19 cellular contexts compared by ENCODE assay signal in the genomic region with DNA sequence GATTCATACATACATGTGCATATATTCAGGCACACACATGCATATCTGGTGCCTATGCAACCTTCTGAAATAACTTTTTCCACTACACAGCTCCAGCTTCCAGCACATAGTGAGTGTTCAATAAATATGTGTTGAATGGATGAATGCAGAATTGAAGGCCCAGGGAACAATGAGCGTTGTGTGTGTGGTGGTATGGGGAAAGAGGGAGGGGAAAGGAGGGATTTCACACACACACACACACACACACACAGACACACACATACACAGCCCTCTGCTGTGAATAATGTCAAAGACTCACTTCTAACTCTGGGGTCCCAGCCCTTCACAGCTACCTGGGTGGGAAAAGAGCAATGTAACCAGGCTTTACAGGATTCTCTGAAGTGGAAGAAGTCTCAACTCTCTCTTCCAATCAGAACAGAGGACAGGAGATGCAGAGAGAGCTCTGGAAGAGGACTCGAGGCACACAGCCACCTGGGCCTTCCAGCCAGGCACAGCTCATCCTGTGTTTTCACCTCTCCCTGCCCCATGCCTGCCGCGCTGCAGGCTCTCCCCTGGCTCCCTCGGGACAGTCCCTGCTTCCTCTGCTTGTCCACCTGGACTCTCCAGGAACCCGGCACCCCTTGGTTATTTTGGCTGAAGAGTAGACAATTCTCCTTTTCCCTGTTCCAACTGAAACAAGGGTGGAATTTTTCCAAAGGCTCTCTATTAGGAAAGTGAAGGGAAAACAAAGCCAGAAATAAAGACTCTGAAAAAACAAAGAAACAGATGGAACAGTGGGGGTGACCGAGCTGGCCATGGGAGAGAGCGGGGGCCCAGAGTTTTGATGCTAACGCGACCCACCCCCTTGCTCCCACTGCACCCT. TPM values are rescaled to one million over a fixed set of nuclear protein-coding genes. Genes with fewer than 3 reads are reported as not detected.
A peak's percentile ranks its signal among the peaks of the same experiment; 100 is the strongest.
DNase-seq lines count a peak whose midpoint lies in the region; ATAC-seq and TF ChIP-seq lines count a peak whose summit lies in the region.
"Had no signal": no experiment of that assay in that cellular context is flagged by ENCODE, and none has a peak within 500 bp of the region (broad histone marks: within the 10 kb centered on the region; RNA-seq: fewer than 3 reads in every experiment).

No MANE protein-coding gene starts in this region.

- H3K4me1 Mint-ChIP-seq in naive thymus-derived CD8-positive, alpha-beta T cell, result peaks cover 24 to 50% (median 49%) of the 10 kb centered on the region in 4 donors

- no peak overlapping the region for H3K9ac ChIP-seq in MM.1S (ENCODE audit: low read length)

- peak overlapping the region; percentile 93 for H3K27ac ChIP-seq in cingulate gyrus (ENCODE audit: low read depth, low read length)
- peak overlapping the region; percentile 45 to 46 for H3K27ac ChIP-seq in thoracic aorta
- H3K27ac ChIP-seq in MM.1S (ENCODE audit: low read length), result no peak overlapping the region

- H3K36me3 ChIP-seq in thoracic aorta, result no peaks in the 10 kb centered on the region
- H3K36me3 ChIP-seq in MM.1S (replicated peaks; ENCODE audit: insufficient read depth, low read length), result no peaks in the 10 kb centered on the region

- H3K27me3 Mint-ChIP-seq in naive thymus-derived CD8-positive, alpha-beta T cell, result peaks cover 0 to 1% (median 0%) of the 10 kb centered on the region in 5 donors

- H3K36me3 Mint-ChIP-seq in naive thymus-derived CD8-positive, alpha-beta T cell, result no peaks in the 10 kb centered on the region

- no peaks in the 10 kb centered on the region for H3K9me3 ChIP-seq in thoracic aorta
- no peaks in the 10 kb centered on the region for H3K9me3 ChIP-seq in MM.1S (replicated peaks; ENCODE audit: insufficient read depth, low read length)

- peaks cover 17 to 52% of the 10 kb centered on the region in 2 donors for H3K4me1 ChIP-seq in thoracic aorta (ENCODE audit: control insufficient read depth in 1 of 2, low read depth in 2 of 2)
- H3K4me1 ChIP-seq in MM.1S (ENCODE audit: low read length), result peaks cover 20% of the 10 kb centered on the region

- no peak overlapping the region for H2AFZ ChIP-seq in MM.1S (ENCODE audit: low read length)

- peak overlapping the region in 1 of 10 donors; percentile 62 for H3K4me3 Mint-ChIP-seq in naive thymus-derived CD8-positive, alpha-beta T cell
- H3K4me3 Mint-ChIP-seq: T-helper 1 cell treated with Interleukin-12 subunit alpha and Interleukin-12 subunit beta and Interleukin-4 antibody, amounts not matched to agents 30 μg/mL and 1 μg/mL, for 36 hours had no signal

- H3K4me2 ChIP-seq in MM.1S (ENCODE audit: low read depth, low read length), result no peak overlapping the region

- H3K27me3 ChIP-seq in thoracic aorta (replicated peaks; ENCODE audit: insufficient read depth) (no peaks in the 10 kb centered on the region), MM.1S (replicated peaks; ENCODE audit: insufficient read depth, low read length) (no peaks in the 10 kb centered on the region)

- peaks cover 7% of the 10 kb centered on the region; the same call in 1 of the 2 replicates for H3F3A ChIP-seq in MM.1S (ENCODE audit: insufficient read depth, low read length)

- TF ChIP-seq CTCF in thoracic aorta (IDR thresholded peaks at IDR 0.05) (no peak), MM.1S (IDR thresholded peaks at IDR 0.05; ENCODE audit: low read length) (no peak)

- H3K9me3 Mint-ChIP-seq in naive thymus-derived CD8-positive, alpha-beta T cell, result no peaks in the 10 kb centered on the region
- H3K9me3 Mint-ChIP-seq: T-helper 1 cell treated with Interleukin-12 subunit alpha and Interleukin-12 subunit beta and Interleukin-4 antibody, amounts not matched to agents 30 μg/mL and 1 μg/mL, for 36 hours had no signal

- H3K27ac Mint-ChIP-seq in naive thymus-derived CD8-positive, alpha-beta T cell, result peak overlapping the region in 7 of 10 donors; percentile 2 to 100 (median 80)
- H3K27ac Mint-ChIP-seq: T-helper 1 cell treated with Interleukin-12 subunit alpha and Interleukin-12 subunit beta and Interleukin-4 antibody, amounts not matched to agents 30 μg/mL and 1 μg/mL, for 36 hours had no signal

- no peaks in the 10 kb centered on the region for H3K9me2 ChIP-seq in MM.1S (replicated peaks; ENCODE audit: insufficient read depth, low read length)

- no peak for ATAC-seq in naive thymus-derived CD8-positive, alpha-beta T cell
- ATAC-seq in thoracic aorta (ENCODE audit: insufficient number of reproducible peaks, low FRiP score, low read depth) (no peak), GM18517 (IDR thresholded peaks at IDR 0.05; ENCODE audit: unreplicated experiment) (no peak), GM21381 (IDR thresholded peaks at IDR 0.05; ENCODE audit: unreplicated experiment) (no peak)
- ATAC-seq: esophagus mucosa, Right ventricle myocardium inferior had no signal

- H3K4me3 ChIP-seq in thoracic aorta (no peak overlapping the region), MM.1S (ENCODE audit: low read length) (no peak overlapping the region)

- H3K79me2 ChIP-seq in MM.1S (ENCODE audit: low read length), result no peaks in the 10 kb centered on the region

- no peaks in the 10 kb centered on the region for H4K20me1 ChIP-seq in MM.1S (ENCODE audit: insufficient read depth, low read length)

- POLR2A ChIA-PET in naive thymus-derived CD8-positive, alpha-beta T cell (lab: Charles Lee), result interaction anchor here (0.7 to 1.5 kb wide), 2 partner anchors 9 to 19 kb away, joined by 3 to 4 read pairs; no protein-coding TSS in a partner anchor

- peak; percentile 10 for DNase-seq in NCI-H2227 treated with DMSO at 0.1 percent for 48 hours (lab: John Stamatoyannopoulos, UW)
- DNase-seq in NCI-H2227 (lab: John Stamatoyannopoulos, UW; ENCODE audit: unreplicated experiment), result no peak
- no peak for DNase-seq in naive thymus-derived CD8-positive, alpha-beta T cell
- no peak for DNase-seq in thoracic aorta (ENCODE audit: low spot score)
- no peak for DNase-seq in MM.1S
- DNase-seq: activated CD4-positive, CD25-positive, alpha-beta regulatory T cell; activated gamma-delta T cell treated with Interleukin-2 at 50 U/mL for 16 hours; aorta; NCI-H2029 treated with DMSO at 0.1 percent for 48 hours; stimulated activated CD4-positive, alpha-beta T cell treated with anti-CD3 and anti-CD28 coated beads, Interleukin-2, amount 100 ng/mL, for 24 hours; trophoblast cell had no signal

RNA-seq across cellular contexts. Expression of a gene that starts 5.5 kb away (rescaled TPM):
- total RNA-seq in naive thymus-derived CD8-positive, alpha-beta T cell, result 10 to 100 TPM; 67.9 to 71.5 TPM
- 10 to 100 TPM; 40.2 to 74.5 (median 56.9) TPM for polyA plus RNA-seq in naive thymus-derived CD8-positive, alpha-beta T cell
- 10 to 100 TPM; 29.6 to 40.8 TPM for total RNA-seq in thoracic aorta

RNA-seq across cellular contexts. Expression of a gene that starts 11.7 kb away (rescaled TPM):
- total RNA-seq in naive thymus-derived CD8-positive, alpha-beta T cell, result not detected
- polyA plus RNA-seq in naive thymus-derived CD8-positive, alpha-beta T cell, result not detected
- 100 to 1,000 TPM in 1 of 2 donors, 10 to 100 TPM in 1; 86.0 to 146 TPM for total RNA-seq in thoracic aorta
- total RNA-seq: dermis microvascular lymphatic vessel endothelial cell had no signal

RNA-seq across cellular contexts. Expression of a gene that starts 22.6 kb away (rescaled TPM):
- not detected for total RNA-seq in naive thymus-derived CD8-positive, alpha-beta T cell
- polyA plus RNA-seq in naive thymus-derived CD8-positive, alpha-beta T cell, result under 1 TPM; 0.03 to 0.20 (median 0.10) TPM
- under 1 TPM in 1 of 2 donors, not detected in 1; 0.95 TPM for total RNA-seq in thoracic aorta
- total RNA-seq: aorta, dermis microvascular lymphatic vessel endothelial cell, esophagus mucosa, renal cortical epithelial cell, Right ventricle myocardium inferior had no signal
- polyA plus RNA-seq: aorta had no signal

RNA-seq across cellular contexts. Expression of a gene that starts 33.9 kb away (rescaled TPM):
- total RNA-seq in naive thymus-derived CD8-positive, alpha-beta T cell, result not detected
- polyA plus RNA-seq in naive thymus-derived CD8-positive, alpha-beta T cell, result under 1 TPM in 1 of 3 donors, not detected in 2; 0.29 TPM
- not detected for total RNA-seq in thoracic aorta
- total RNA-seq: dermis microvascular lymphatic vessel endothelial cell, esophagus mucosa, Right ventricle myocardium inferior had no signal

RNA-seq across cellular contexts. Expression of a gene that starts 47.5 kb away (rescaled TPM):
- not detected for total RNA-seq in naive thymus-derived CD8-positive, alpha-beta T cell
- not detected for polyA plus RNA-seq in naive thymus-derived CD8-positive, alpha-beta T cell
- total RNA-seq in thoracic aorta, result 1 to 10 TPM in 1 of 2 donors, under 1 TPM in 1; 0.68 to 1.1 TPM
- total RNA-seq: dermis microvascular lymphatic vessel endothelial cell, esophagus mucosa, renal cortical epithelial cell, Right ventricle myocardium inferior had no signal

Comparison
In these comparisons a context has a peak if more than half of its experiments do, and no peak if none do; other contexts are left out.
1. RNA of a gene that starts 11.7 kb away (total RNA-seq): 86.0 to 146 TPM in thoracic aorta; not detected in naive thymus-derived CD8-positive, alpha-beta T cell; every median in the first group is over 10 times any median in the second.